ENCODE assay signal across 2 cellular contexts in the genomic region with DNA sequence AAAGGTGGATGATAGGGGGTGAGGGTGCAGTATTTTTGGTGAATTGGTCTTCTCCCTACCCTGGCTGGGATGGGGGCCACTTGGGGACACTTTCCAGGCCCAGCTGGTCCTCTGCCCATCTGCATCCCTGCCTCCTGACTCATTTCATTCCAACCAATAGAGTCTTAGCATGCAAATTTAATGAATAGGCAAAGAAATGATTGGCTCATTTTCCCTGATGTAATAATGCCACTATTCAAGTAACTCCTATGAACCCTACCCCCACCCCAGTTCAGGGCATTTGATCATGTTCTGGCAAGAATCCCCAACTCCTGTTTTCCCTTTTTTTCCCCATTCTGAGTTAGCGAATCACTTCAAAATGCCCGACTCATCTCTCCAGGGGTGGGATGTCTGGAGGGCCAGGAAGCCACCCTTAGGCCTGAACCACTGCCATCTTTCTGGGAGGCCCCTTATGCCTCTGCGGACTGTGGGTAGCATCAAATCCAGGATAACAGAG.
TF ChIP-seq lines count a peak whose summit lies in the region.

No MANE protein-coding gene starts in this region.

TF ChIP-seq in IMR-90, 13 proteins besides CTCF, POLR2A, EP300 and RAD21:
- TF ChIP-seq MAZ (IDR thresholded peaks at IDR 0.05; ENCODE audit: borderline replicate concordance, low read depth, low read length) = peak; percentile 17; the same call in 1 of the 2 replicates
- TF ChIP-seq MAFK (IDR thresholded peaks at IDR 0.05; ENCODE audit: low read depth, low read length) = 0 out of 2 replicates have a peak, but pooled peaks have one; percentile 13
- TF ChIP-seq, protein P1, sequence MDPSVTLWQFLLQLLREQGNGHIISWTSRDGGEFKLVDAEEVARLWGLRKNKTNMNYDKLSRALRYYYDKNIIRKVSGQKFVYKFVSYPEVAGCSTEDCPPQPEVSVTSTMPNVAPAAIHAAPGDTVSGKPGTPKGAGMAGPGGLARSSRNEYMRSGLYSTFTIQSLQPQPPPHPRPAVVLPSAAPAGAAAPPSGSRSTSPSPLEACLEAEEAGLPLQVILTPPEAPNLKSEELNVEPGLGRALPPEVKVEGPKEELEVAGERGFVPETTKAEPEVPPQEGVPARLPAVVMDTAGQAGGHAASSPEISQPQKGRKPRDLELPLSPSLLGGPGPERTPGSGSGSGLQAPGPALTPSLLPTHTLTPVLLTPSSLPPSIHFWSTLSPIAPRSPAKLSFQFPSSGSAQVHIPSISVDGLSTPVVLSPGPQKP (IDR thresholded peaks at IDR 0.05; ENCODE audit: borderline replicate concordance, low read depth, low read length) = no peak
- no peak for TF ChIP-seq NFE2L2 (IDR thresholded peaks at IDR 0.05; ENCODE audit: low read depth, low read length)
- TF ChIP-seq RFX5 (IDR thresholded peaks at IDR 0.05; ENCODE audit: low read depth, low read length) = no peak
- peak; percentile 82 for TF ChIP-seq CEBPB (IDR thresholded peaks at IDR 0.05; ENCODE audit: low read depth, low read length)
- TF ChIP-seq CHD1 (IDR thresholded peaks at IDR 0.05; ENCODE audit: low read depth, low read length) = no peak

TF ChIP-seq in HepG2, 621 proteins besides CTCF, POLR2A, EP300 and RAD21 (continues in another document):
- TF ChIP-seq ZNF550 (CRISPR knock-in tag; IDR thresholded peaks at IDR 0.05; ENCODE audit: borderline replicate concordance) = no peak
- TF ChIP-seq ZNF282 (IDR thresholded peaks at IDR 0.05; ENCODE audit: partially characterized antibody) = no peak
- TF ChIP-seq CC2D1A (CRISPR knock-in tag; IDR thresholded peaks at IDR 0.05) = no peak
- TF ChIP-seq, protein P2, sequence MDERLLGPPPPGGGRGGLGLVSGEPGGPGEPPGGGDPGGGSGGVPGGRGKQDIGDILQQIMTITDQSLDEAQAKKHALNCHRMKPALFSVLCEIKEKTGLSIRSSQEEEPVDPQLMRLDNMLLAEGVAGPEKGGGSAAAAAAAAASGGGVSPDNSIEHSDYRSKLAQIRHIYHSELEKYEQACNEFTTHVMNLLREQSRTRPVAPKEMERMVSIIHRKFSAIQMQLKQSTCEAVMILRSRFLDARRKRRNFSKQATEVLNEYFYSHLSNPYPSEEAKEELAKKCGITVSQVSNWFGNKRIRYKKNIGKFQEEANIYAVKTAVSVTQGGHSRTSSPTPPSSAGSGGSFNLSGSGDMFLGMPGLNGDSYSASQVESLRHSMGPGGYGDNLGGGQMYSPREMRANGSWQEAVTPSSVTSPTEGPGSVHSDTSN (CRISPR knock-in tag; IDR thresholded peaks at IDR 0.05) = no peak
- TF ChIP-seq, protein P3, sequence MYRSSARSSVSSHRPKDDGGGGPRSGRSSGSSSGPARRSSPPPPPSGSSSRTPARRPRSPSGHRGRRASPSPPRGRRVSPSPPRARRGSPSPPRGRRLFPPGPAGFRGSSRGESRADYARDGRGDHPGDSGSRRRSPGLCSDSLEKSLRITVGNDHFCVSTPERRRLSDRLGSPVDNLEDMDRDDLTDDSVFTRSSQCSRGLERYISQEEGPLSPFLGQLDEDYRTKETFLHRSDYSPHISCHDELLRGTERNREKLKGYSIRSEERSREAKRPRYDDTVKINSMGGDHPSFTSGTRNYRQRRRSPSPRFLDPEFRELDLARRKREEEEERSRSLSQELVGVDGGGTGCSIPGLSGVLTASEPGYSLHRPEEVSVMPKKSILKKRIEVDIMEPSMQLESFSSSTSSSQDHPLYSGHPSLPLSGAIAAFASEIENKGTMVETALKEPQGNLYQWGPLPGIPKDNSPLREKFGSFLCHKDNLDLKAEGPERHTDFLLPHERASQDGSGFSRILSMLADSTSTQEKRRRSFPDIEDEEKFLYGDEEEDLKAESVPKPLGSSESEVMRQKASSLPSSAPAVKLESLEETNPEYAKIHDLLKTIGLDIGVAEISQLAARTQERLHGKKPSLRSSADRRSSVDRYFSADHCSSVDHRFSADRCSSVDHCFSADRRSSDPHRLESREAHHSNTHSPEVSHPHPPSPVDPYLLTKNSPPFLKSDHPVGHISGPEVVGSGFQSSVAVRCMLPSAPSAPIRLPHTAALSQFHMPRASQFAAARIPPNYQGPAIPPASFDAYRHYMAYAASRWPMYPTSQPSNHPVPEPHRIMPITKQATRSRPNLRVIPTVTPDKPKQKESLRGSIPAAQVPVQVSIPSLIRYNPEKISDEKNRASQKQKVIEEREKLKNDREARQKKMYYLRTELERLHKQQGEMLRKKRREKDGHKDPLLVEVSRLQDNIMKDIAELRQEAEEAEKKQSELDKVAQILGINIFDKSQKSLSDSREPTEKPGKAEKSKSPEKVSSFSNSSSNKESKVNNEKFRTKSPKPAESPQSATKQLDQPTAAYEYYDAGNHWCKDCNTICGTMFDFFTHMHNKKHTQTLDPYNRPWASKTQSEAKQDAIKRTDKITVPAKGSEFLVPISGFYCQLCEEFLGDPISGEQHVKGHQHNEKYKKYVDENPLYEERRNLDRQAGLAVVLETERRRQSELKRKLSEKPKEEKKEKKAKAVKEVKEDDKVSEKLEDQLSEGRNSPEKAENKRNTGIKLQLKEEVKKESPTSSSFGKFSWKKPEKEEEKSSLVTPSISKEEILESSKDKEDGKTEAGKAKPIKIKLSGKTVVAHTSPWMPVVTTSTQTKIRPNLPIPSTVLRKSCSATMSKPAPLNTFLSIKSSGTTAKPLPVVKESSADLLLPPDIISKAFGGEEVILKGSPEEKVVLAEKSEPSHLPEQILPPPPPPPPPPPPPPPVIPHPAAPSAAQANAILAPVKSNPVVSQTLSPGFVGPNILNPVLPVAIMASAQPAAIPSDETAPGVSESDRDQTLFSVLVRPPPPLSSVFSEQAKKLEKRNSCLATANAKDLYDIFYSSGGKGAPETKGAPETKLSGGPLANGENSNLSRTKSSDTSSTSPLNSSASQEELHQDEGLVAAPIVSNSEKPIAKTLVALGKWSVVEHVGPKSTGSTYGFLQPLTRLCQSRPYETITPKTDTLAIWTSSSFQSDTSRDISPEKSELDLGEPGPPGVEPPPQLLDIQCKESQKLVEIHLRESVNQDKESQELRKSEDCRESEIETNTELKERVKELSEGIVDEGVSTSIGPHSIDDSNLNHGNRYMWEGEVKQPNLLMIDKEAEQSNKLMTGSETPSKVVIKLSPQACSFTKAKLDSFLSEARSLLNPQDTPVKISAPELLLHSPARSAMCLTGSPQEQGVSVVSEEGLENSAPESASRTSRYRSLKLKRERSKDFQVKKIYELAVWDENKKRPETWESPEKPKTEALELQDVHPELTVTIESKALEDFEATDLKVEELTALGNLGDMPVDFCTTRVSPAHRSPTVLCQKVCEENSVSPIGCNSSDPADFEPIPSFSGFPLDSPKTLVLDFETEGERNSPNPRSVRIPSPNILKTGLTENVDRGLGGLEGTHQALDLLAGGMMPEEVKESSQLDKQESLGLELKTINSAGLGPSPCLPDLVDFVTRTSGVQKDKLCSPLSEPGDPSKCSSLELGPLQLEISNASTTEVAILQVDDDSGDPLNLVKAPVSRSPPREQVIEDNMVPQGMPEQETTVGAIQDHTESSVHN (CRISPR knock-in tag; IDR thresholded peaks at IDR 0.05) = no peak
- no peak for TF ChIP-seq KDM6A (CRISPR knock-in tag; IDR thresholded peaks at IDR 0.05; ENCODE audit: low read depth)
- TF ChIP-seq, protein P4, sequence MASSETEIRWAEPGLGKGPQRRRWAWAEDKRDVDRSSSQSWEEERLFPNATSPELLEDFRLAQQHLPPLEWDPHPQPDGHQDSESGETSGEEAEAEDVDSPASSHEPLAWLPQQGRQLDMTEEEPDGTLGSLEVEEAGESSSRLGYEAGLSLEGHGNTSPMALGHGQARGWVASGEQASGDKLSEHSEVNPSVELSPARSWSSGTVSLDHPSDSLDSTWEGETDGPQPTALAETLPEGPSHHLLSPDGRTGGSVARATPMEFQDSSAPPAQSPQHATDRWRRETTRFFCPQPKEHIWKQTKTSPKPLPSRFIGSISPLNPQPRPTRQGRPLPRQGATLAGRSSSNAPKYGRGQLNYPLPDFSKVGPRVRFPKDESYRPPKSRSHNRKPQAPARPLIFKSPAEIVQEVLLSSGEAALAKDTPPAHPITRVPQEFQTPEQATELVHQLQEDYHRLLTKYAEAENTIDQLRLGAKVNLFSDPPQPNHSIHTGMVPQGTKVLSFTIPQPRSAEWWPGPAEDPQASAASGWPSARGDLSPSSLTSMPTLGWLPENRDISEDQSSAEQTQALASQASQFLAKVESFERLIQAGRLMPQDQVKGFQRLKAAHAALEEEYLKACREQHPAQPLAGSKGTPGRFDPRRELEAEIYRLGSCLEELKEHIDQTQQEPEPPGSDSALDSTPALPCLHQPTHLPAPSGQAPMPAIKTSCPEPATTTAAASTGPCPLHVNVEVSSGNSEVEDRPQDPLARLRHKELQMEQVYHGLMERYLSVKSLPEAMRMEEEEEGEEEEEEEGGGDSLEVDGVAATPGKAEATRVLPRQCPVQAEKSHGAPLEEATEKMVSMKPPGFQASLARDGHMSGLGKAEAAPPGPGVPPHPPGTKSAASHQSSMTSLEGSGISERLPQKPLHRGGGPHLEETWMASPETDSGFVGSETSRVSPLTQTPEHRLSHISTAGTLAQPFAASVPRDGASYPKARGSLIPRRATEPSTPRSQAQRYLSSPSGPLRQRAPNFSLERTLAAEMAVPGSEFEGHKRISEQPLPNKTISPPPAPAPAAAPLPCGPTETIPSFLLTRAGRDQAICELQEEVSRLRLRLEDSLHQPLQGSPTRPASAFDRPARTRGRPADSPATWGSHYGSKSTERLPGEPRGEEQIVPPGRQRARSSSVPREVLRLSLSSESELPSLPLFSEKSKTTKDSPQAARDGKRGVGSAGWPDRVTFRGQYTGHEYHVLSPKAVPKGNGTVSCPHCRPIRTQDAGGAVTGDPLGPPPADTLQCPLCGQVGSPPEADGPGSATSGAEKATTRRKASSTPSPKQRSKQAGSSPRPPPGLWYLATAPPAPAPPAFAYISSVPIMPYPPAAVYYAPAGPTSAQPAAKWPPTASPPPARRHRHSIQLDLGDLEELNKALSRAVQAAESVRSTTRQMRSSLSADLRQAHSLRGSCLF (CRISPR knock-in tag; IDR thresholded peaks at IDR 0.05; ENCODE audit: borderline replicate concordance) = no peak
- TF ChIP-seq SRF (IDR thresholded peaks at IDR 0.05; ENCODE audit: low read depth, low read length) = no peak
- TF ChIP-seq, protein P5, sequence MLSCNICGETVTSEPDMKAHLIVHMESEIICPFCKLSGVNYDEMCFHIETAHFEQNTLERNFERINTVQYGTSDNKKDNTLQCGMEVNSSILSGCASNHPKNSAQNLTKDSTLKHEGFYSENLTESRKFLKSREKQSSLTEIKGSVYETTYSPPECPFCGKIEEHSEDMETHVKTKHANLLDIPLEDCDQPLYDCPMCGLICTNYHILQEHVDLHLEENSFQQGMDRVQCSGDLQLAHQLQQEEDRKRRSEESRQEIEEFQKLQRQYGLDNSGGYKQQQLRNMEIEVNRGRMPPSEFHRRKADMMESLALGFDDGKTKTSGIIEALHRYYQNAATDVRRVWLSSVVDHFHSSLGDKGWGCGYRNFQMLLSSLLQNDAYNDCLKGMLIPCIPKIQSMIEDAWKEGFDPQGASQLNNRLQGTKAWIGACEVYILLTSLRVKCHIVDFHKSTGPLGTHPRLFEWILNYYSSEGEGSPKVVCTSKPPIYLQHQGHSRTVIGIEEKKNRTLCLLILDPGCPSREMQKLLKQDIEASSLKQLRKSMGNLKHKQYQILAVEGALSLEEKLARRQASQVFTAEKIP (CRISPR knock-in tag; IDR thresholded peaks at IDR 0.05; ENCODE audit: borderline replicate concordance) = no peak
- TF ChIP-seq, protein P6, sequence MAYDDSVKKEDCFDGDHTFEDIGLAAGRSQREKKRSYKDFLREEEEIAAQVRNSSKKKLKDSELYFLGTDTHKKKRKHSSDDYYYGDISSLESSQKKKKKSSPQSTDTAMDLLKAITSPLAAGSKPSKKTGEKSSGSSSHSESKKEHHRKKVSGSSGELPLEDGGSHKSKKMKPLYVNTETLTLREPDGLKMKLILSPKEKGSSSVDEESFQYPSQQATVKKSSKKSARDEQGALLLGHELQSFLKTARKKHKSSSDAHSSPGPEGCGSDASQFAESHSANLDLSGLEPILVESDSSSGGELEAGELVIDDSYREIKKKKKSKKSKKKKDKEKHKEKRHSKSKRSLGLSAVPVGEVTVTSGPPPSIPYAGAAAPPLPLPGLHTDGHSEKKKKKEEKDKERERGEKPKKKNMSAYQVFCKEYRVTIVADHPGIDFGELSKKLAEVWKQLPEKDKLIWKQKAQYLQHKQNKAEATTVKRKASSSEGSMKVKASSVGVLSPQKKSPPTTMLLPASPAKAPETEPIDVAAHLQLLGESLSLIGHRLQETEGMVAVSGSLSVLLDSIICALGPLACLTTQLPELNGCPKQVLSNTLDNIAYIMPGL (CRISPR knock-in tag; IDR thresholded peaks at IDR 0.05; ENCODE audit: borderline replicate concordance in 1 of 2, low read depth in 1 of 2) = no peak
- TF ChIP-seq, protein P7, sequence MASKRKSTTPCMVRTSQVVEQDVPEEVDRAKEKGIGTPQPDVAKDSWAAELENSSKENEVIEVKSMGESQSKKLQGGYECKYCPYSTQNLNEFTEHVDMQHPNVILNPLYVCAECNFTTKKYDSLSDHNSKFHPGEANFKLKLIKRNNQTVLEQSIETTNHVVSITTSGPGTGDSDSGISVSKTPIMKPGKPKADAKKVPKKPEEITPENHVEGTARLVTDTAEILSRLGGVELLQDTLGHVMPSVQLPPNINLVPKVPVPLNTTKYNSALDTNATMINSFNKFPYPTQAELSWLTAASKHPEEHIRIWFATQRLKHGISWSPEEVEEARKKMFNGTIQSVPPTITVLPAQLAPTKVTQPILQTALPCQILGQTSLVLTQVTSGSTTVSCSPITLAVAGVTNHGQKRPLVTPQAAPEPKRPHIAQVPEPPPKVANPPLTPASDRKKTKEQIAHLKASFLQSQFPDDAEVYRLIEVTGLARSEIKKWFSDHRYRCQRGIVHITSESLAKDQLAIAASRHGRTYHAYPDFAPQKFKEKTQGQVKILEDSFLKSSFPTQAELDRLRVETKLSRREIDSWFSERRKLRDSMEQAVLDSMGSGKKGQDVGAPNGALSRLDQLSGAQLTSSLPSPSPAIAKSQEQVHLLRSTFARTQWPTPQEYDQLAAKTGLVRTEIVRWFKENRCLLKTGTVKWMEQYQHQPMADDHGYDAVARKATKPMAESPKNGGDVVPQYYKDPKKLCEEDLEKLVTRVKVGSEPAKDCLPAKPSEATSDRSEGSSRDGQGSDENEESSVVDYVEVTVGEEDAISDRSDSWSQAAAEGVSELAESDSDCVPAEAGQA (IDR thresholded peaks at IDR 0.05; ENCODE audit: low read depth) = no peak
- TF ChIP-seq, protein P7 (CRISPR knock-in tag; IDR thresholded peaks at IDR 0.05; ENCODE audit: borderline replicate concordance) = no peak
